Comparison of ENCODE assay signal across 9 cellular contexts in the genomic region with DNA sequence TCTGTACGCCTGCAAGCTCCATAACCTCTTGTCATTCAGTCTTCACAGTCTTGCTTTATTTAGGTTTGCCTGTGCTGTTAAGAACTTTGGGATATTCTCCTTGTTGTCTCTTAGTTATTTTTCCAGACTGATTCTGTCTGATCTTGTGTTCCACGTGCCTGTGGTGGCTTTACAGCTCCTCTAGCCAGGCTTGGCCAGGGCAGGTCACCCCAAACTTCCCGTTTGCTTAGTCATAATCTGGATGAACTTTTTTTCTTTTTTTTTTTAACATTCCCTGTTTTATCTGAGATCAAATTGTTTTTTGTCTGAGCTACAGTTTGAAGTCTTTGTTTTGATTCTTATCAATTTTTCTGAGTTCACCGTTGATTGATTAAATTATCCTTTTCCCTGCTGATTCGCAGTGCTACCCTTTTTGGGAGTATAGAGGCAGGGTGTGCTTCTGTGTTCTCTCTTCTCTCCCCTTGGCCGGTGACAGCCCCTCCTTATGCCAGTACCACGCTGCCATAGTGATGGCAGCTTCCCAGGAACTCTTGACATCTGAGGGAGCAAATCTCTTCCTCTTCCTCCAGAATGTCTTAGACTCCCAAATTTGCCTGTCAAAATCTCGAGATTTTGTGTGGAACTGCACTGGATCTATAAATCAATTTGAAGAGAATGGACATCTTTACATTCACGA. TPM values are rescaled to one million over a fixed set of nuclear protein-coding genes. Genes with fewer than 3 reads are reported as not detected.
DNase-seq lines count a peak whose midpoint lies in the region; ATAC-seq and TF ChIP-seq lines count a peak whose summit lies in the region.
"Had no signal": no experiment of that assay in that cellular context is flagged by ENCODE, and none has a peak within 500 bp of the region (broad histone marks: within the 10 kb centered on the region; RNA-seq: fewer than 3 reads in every experiment).

No MANE protein-coding gene starts in this region.

- H3K36me3 Mint-ChIP-seq in activated T-helper 2 cell treated with anti-CD3 and anti-CD28 coated beads, Interferon-gamma antibody, Interleukin-2, Interleukin-4, amounts not matched to agents 10 μg/mL and 5 μg/mL and 100 μg/mL, durations not matched to agents 14 hours and 24 hours and 36 hours (ENCODE audit: low read depth) = peaks cover 60% of the 10 kb centered on the region

- H3K27me3 ChIP-seq in heart left ventricle = no peaks in the 10 kb centered on the region
- H3K27me3 ChIP-seq in uterus = no peaks in the 10 kb centered on the region
- 0 out of 2 replicates have a peak, but pooled peaks cover 3% of the 10 kb centered on the region for H3K27me3 ChIP-seq in HAP-1 (ENCODE audit: low read depth)
- H3K27me3 ChIP-seq: body of pancreas had no signal

- H3K27me3 Mint-ChIP-seq in activated T-helper 2 cell treated with anti-CD3 and anti-CD28 coated beads, Interferon-gamma antibody, Interleukin-2, Interleukin-4, amounts not matched to agents 10 μg/mL and 5 μg/mL and 100 μg/mL, durations not matched to agents 14 hours and 24 hours and 36 hours (ENCODE audit: low read depth) = no peaks in the 10 kb centered on the region

- H3K9me3 ChIP-seq in heart left ventricle (no peaks in the 10 kb centered on the region), uterus (no peaks in the 10 kb centered on the region), HAP-1 (no peaks in the 10 kb centered on the region)
- H3K9me3 ChIP-seq: body of pancreas had no signal

- H3K9me3 Mint-ChIP-seq in activated T-helper 2 cell treated with anti-CD3 and anti-CD28 coated beads, Interferon-gamma antibody, Interleukin-2, Interleukin-4, amounts not matched to agents 10 μg/mL and 5 μg/mL and 100 μg/mL, durations not matched to agents 14 hours and 24 hours and 36 hours = no peaks in the 10 kb centered on the region

- H3K36me3 ChIP-seq in heart left ventricle = peaks cover 0 to 23% (median 0%) of the 10 kb centered on the region in 9 donors
- H3K36me3 ChIP-seq in uterus = no peaks in the 10 kb centered on the region
- H3K36me3 ChIP-seq in HAP-1 (replicated peaks) = no peaks in the 10 kb centered on the region

- TF ChIP-seq CTCF in heart left ventricle (IDR thresholded peaks at IDR 0.05) = no peak
- TF ChIP-seq CTCF in uterus (IDR thresholded peaks at IDR 0.05) = no peak

- H3K27ac ChIP-seq in heart left ventricle (peak overlapping the region in 11 of 12 donors; percentile 2 to 97 (median 91)), uterus (peak overlapping the region; percentile 1 to 91)

- intact Hi-C loops in heart left ventricle (cut with DNase I) = loop anchor here in 3 of 10 donors (10.0 kb wide), 2 partner anchors 94 to 194 kb away; a partner anchor contains a TSS
- intact Hi-C loops in cardiac septum (cut with DNase I) = no loop called here
- intact Hi-C loops in activated T-helper 2 cell treated with anti-CD3 and anti-CD28 coated beads, Interferon-gamma antibody, Interleukin-2, Interleukin-4, amounts not matched to agents 10 μg/mL and 5 μg/mL and 100 μg/mL, durations not matched to agents 14 hours and 24 hours and 36 hours (cut with micrococcal nuclease) = loop anchor here (5.0 to 10.0 kb wide), 4 partner anchors 71 to 239 kb away; no protein-coding TSS in a partner anchor
- intact Hi-C loops in uterus (cut with DNase I; ENCODE audit: low total_unique reads) = no loop called here

- H3K27ac Mint-ChIP-seq in activated T-helper 2 cell treated with anti-CD3 and anti-CD28 coated beads, Interferon-gamma antibody, Interleukin-2, Interleukin-4, amounts not matched to agents 10 μg/mL and 5 μg/mL and 100 μg/mL, durations not matched to agents 14 hours and 24 hours and 36 hours = peak overlapping the region; percentile 57

- 22 to 31% (median 26%) methylated on average over 9 of the region's 9 CpGs for WGBS in heart left ventricle, 4 donors

- ATAC-seq in heart left ventricle = peak; percentile 56 to 71 (median 62)
- ATAC-seq in GM18858 (IDR thresholded peaks at IDR 0.05; ENCODE audit: unreplicated experiment) = no peak
- ATAC-seq: body of pancreas had no signal

- peaks cover 68% of the 10 kb centered on the region for H3K4me1 Mint-ChIP-seq in activated T-helper 2 cell treated with anti-CD3 and anti-CD28 coated beads, Interferon-gamma antibody, Interleukin-2, Interleukin-4, amounts not matched to agents 10 μg/mL and 5 μg/mL and 100 μg/mL, durations not matched to agents 14 hours and 24 hours and 36 hours (ENCODE audit: low read depth)

- H3K4me3 Mint-ChIP-seq in activated T-helper 2 cell treated with anti-CD3 and anti-CD28 coated beads, Interferon-gamma antibody, Interleukin-2, Interleukin-4, amounts not matched to agents 10 μg/mL and 5 μg/mL and 100 μg/mL, durations not matched to agents 14 hours and 24 hours and 36 hours (ENCODE audit: low read depth) = peak overlapping the region; percentile 88

- H3K4me1 ChIP-seq in heart left ventricle (peaks cover 8 to 80% (median 51%) of the 10 kb centered on the region in 12 donors), uterus (no peaks in the 10 kb centered on the region), HAP-1 (no peaks in the 10 kb centered on the region)

- peak overlapping the region in 11 of 12 donors; percentile 6 to 77 (median 67) for H3K4me3 ChIP-seq in heart left ventricle
- peak overlapping the region; percentile 1 to 57 for H3K4me3 ChIP-seq in uterus
- H3K4me3 ChIP-seq in HAP-1 = no peak overlapping the region
- H3K4me3 ChIP-seq: body of pancreas had no signal

- in situ Hi-C loops in HAP-1 (cut with MboI; ENCODE audit: low sequenced_read_pairs) = no loop called here

- peak in 3 of 5 donors; percentile 41 to 57 (median 49) for DNase-seq in heart left ventricle
- DNase-seq in cardiac septum (ENCODE audit: low spot score) = no peak
- no peak for DNase-seq in activated T-helper 2 cell treated with anti-CD3 and anti-CD28 coated beads, Interferon-gamma antibody, Interleukin-2, Interleukin-4, amounts not matched to agents 10 μg/mL and 5 μg/mL and 100 μg/mL, durations not matched to agents 14 hours and 24 hours and 36 hours (ENCODE audit: low spot score)
- DNase-seq in hepatic stellate cell (ENCODE audit: low spot score) = peak; percentile 57
- no peak for DNase-seq in uterus
- DNase-seq in HAP-1 (ENCODE audit: low spot score in 2 of 2) = no peak
- DNase-seq in NCI-H82 treated with DMSO at 0.1 percent for 48 hours (lab: John Stamatoyannopoulos, UW; ENCODE audit: unreplicated experiment) = no peak

- TF ChIP-seq POLR2A in heart left ventricle (IDR thresholded peaks at IDR 0.05) = no peak
- TF ChIP-seq POLR2A in uterus (IDR thresholded peaks at IDR 0.05) = no peak

RNA-seq across cellular contexts. Expression of a gene that starts 2.5 kb away (rescaled TPM):
- total RNA-seq in heart left ventricle (100 to 1,000 TPM in 2 of 9 donors, 10 to 100 TPM in 7; 52.2 to 133 (median 67.6) TPM), cardiac septum (46.3 TPM), uterus (100 to 1,000 TPM in 3 of 4 donors, 10 to 100 TPM in 1; 65.9 to 197 (median 123) TPM)
- 10 to 100 TPM; 32.6 to 48.8 TPM for polyA plus RNA-seq in heart left ventricle
- 153 and 158 TPM in 2 replicates for total RNA-seq in activated T-helper 2 cell treated with anti-CD3 and anti-CD28 coated beads, Interferon-gamma antibody, Interleukin-2, Interleukin-4, amounts not matched to agents 10 μg/mL and 5 μg/mL and 100 μg/mL, durations not matched to agents 14 hours and 24 hours and 36 hours

Comparison
In these comparisons a context has a peak if more than half of its experiments do, and no peak if none do; other contexts are left out.
1. DNase-seq: peak in heart left ventricle (3 of 5) and hepatic stellate cell (single experiment); none in cardiac septum (single experiment), activated T-helper 2 cell treated with anti-CD3 and anti-CD28 coated beads, Interferon-gamma antibody, Interleukin-2, Interleukin-4, amounts not matched to agents 10 μg/mL and 5 μg/mL and 100 μg/mL, durations not matched to agents 14 hours and 24 hours and 36 hours (single experiment), uterus (0 of 2), HAP-1 (0 of 2) and NCI-H82 treated with DMSO at 0.1 percent for 48 hours (single experiment).